ENCODE assay signal across 10 cellular contexts in the genomic region with DNA sequence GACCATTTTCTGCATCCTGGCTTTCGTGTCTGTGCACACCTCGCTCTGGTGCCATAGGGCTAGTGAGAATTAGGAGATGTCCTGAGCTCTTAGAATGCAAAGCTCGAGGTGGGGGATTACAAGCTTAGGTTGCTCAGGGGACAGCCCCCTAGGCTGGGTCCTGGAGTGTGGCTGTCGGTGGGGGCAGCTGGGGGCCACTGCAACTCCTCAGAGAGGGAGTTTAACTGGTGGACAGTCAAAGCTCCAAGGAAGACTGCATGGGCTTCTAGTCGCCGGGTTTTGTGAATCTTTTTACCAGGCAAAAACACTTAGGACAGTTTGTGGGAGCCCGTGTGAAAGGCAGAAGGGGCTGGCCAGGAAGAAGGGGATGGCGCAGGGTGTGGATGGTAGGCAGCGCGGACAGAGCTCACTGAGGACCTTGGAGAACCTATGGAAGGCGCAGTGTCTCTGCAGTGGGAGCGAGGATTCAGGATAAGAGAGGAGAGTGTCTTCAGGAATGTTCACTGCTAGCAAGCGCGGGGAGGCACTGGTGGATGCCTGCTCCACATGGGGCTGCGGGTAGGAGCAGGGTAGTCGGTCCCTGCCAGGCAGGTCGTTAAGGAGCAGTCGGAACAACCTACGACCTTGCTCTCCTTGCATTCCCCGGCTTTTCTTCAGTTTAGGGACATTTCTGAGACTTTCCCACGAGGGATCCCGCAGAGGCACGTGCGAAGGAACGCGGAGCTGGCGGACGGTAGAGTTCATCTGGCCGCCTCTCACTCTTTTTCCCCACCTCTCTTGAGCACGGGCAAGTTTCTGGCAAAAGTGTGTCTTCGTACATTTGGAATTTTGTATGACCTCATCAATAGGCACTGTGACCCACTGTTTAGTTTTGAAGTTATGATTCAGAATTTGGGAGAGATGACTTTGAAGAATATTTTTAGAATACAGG. TPM values are rescaled to one million over a fixed set of nuclear protein-coding genes. Genes with fewer than 3 reads are reported as not detected.
A peak's percentile ranks its signal among the peaks of the same experiment; 100 is the strongest.
DNase-seq lines count a peak whose midpoint lies in the region; ATAC-seq and TF ChIP-seq lines count a peak whose summit lies in the region.
"Had no signal": no experiment of that assay in that cellular context is flagged by ENCODE, and none has a peak within 500 bp of the region (broad histone marks: within the 10 kb centered on the region; RNA-seq: fewer than 3 reads in every experiment).

No MANE protein-coding gene starts in this region.

- H3K36me3 ChIP-seq in WERI-Rb-1, result peaks cover 8% of the 10 kb centered on the region; the same call in 1 of the 2 replicates

- H3K9me3 ChIP-seq in WERI-Rb-1 (ENCODE audit: severe bottlenecking), result no peaks in the 10 kb centered on the region
- no peaks in the 10 kb centered on the region for H3K9me3 ChIP-seq in right cardiac atrium (ENCODE audit: control insufficient read depth, low read length)

- no peak overlapping the region for H3K27ac ChIP-seq in WERI-Rb-1
- H3K27ac ChIP-seq in right cardiac atrium (ENCODE audit: low read length), result no peak overlapping the region

- TF ChIP-seq CTCF in WERI-Rb-1 (IDR thresholded peaks at IDR 0.05; ENCODE audit: low read depth, low read length), result no peak
- no peak for TF ChIP-seq CTCF in retinal pigment epithelial cell (conservative IDR thresholded peaks at IDR 0.05; ENCODE audit: low read depth, low read length)

- H3K27me3 ChIP-seq in WERI-Rb-1 (ENCODE audit: insufficient read depth, low read depth, severe bottlenecking) (no peaks in the 10 kb centered on the region), right cardiac atrium (ENCODE audit: control insufficient read depth, insufficient read depth) (no peaks in the 10 kb centered on the region)

- WGBS in right cardiac atrium, result 45% methylated on average over 31 of the region's 31 CpGs

- ATAC-seq in right cardiac atrium (peak; percentile 7 to 8), GM19463 (IDR thresholded peaks at IDR 0.05; ENCODE audit: unreplicated experiment) (no peak), GM21367 (IDR thresholded peaks at IDR 0.05; ENCODE audit: unreplicated experiment) (no peak)

- peak; percentile 76 for DNase-seq in EH (ENCODE audit: low read depth)
- DNase-seq in WERI-Rb-1, result peak; percentile 68
- no peak for DNase-seq in right cardiac atrium
- DNase-seq in retinal pigment epithelial cell (ENCODE audit: low read depth), result no peak
- DNase-seq in SIG-M5 treated with dmso at 0.1 percent for 504 hours (lab: John Stamatoyannopoulos, UW; ENCODE audit: unreplicated experiment), result no peak
- DNase-seq in DMS79 (lab: John Stamatoyannopoulos, UW), result no peak
- DNase-seq: activated CD8-positive, alpha-beta memory T cell treated with anti-CD3 and anti-CD28 coated beads for 24 hours; NCI-H2171 treated with DMSO at 0.1 percent for 48 hours had no signal

- intact Hi-C loops in right cardiac atrium (cut with DNase I), result loop anchor here in 1 of 4 donors (5.0 kb wide), 2 partner anchors 57 to 87 kb away; no protein-coding TSS in a partner anchor

- H3K4me3 ChIP-seq in WERI-Rb-1 (ENCODE audit: low read depth, low read length) (no peak overlapping the region), right cardiac atrium (ENCODE audit: low read length) (peak overlapping the region; percentile 8), retinal pigment epithelial cell (ENCODE audit: low read length) (peak overlapping the region; percentile 45)

- peaks cover 9% of the 10 kb centered on the region for H3K4me1 ChIP-seq in right cardiac atrium (ENCODE audit: control insufficient read depth, insufficient read depth, low read length)

RNA-seq across cellular contexts. Expression of a gene that starts 12.9 kb away (rescaled TPM):
- total RNA-seq in right cardiac atrium, result 10 to 100 TPM in 2 of 4 donors, 1 to 10 TPM in 2; 3.6 to 11.4 (median 9.5) TPM
- polyA plus RNA-seq in right cardiac atrium, result 3.8 TPM

Comparison
In these comparisons a context has a peak if more than half of its experiments do, and no peak if none do; other contexts are left out.
1. DNase-seq: peak in EH (single experiment) and WERI-Rb-1 (single experiment); none in right cardiac atrium (0 of 3), retinal pigment epithelial cell (single experiment), SIG-M5 treated with dmso at 0.1 percent for 504 hours (single experiment) and DMS79 (single experiment).
2. ATAC-seq: peak in right cardiac atrium (2 of 2); none in GM19463 (single experiment) and GM21367 (single experiment).